In the genomic region with DNA sequence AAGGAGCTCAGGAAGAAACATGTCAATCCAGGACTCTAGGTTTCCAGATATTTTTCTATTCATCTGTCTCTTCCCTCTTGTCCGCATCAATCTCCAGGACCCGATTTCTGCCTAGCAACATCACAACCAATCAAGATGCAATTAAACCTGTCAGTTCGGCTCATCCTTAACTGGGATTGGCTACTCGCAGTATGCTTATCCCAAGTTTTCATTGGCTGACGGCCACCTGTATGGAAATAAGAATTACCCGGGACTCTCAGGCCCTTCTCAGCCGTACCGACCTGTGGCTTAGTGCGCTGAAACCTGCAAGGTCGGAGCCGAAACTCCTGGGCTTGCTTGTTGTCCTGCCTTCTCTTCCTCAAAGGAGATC, we compare ENCODE assay signal across 8 cellular contexts. TPM values are rescaled to one million over a fixed set of nuclear protein-coding genes. Genes with fewer than 3 reads are reported as not detected.
DNase-seq lines count a peak whose midpoint lies in the region; ATAC-seq and TF ChIP-seq lines count a peak whose summit lies in the region.

No MANE protein-coding gene starts in this region.

- intact Hi-C loops in activated CD4-positive, alpha-beta memory T cell treated with anti-CD3 and anti-CD28 coated beads for 36 hours (cut with micrococcal nuclease): no loop called here

- no peaks in the 10 kb centered on the region for H3K9me3 ChIP-seq in WERI-Rb-1 (ENCODE audit: severe bottlenecking)

- peaks cover 29% of the 10 kb centered on the region for H3K4me1 Mint-ChIP-seq in activated CD4-positive, alpha-beta memory T cell treated with anti-CD3 and anti-CD28 coated beads for 36 hours (ENCODE audit: low read depth)
- H3K4me1 Mint-ChIP-seq in activated CD4-positive, alpha-beta memory T cell treated with anti-CD3 and anti-CD28 coated beads, Interleukin-2, amount 10 ng/mL, durations not matched to agents 7 days and 5 days: peaks cover 25% of the 10 kb centered on the region
- peaks cover 56% of the 10 kb centered on the region for H3K4me1 Mint-ChIP-seq in nephron

- ATAC-seq in activated CD4-positive, CD25-positive, alpha-beta regulatory T cell treated with anti-CD3 and anti-CD28 coated beads, Interleukin-2, amount 50 U/mL, for 24 hours: no peak

- peak overlapping the region; percentile 16 for H3K4me3 Mint-ChIP-seq in activated CD4-positive, alpha-beta memory T cell treated with anti-CD3 and anti-CD28 coated beads for 36 hours
- H3K4me3 Mint-ChIP-seq in activated CD4-positive, alpha-beta memory T cell treated with anti-CD3 and anti-CD28 coated beads, Interleukin-2, amount 10 ng/mL, durations not matched to agents 7 days and 5 days: no peak overlapping the region
- H3K4me3 Mint-ChIP-seq in nephron: peak overlapping the region; percentile 79

- POLR2A ChIA-PET in activated CD4-positive, alpha-beta memory T cell treated with anti-CD3 and anti-CD28 coated beads for 36 hours (lab: Charles Lee): no interaction called here
- POLR2A ChIA-PET in activated CD4-positive, alpha-beta memory T cell treated with anti-CD3 and anti-CD28 coated beads, Interleukin-2, amount 10 ng/mL, durations not matched to agents 7 days and 5 days (lab: Charles Lee): interaction anchor here (1.1 kb wide), 1 partner anchor 14 kb away, joined by 3 read pairs; no protein-coding TSS in a partner anchor

- DNase-seq in activated CD4-positive, alpha-beta memory T cell treated with anti-CD3 and anti-CD28 coated beads for 36 hours: no peak
- DNase-seq in activated CD4-positive, alpha-beta memory T cell treated with anti-CD3 and anti-CD28 coated beads, Interleukin-2, amount 10 ng/mL, durations not matched to agents 7 days and 5 days: no peak
- DNase-seq in NCI-H146 (lab: John Stamatoyannopoulos, UW) (peak; percentile 98), WERI-Rb-1 (peak; percentile 88), foreskin melanocyte (peak; percentile 78), OCI-M2 (lab: John Stamatoyannopoulos, UW; ENCODE audit: unreplicated experiment) (no peak)

- no peaks in the 10 kb centered on the region for H3K36me3 ChIP-seq in WERI-Rb-1

- no peaks in the 10 kb centered on the region for H3K9me3 Mint-ChIP-seq in activated CD4-positive, alpha-beta memory T cell treated with anti-CD3 and anti-CD28 coated beads for 36 hours
- no peaks in the 10 kb centered on the region for H3K9me3 Mint-ChIP-seq in activated CD4-positive, alpha-beta memory T cell treated with anti-CD3 and anti-CD28 coated beads, Interleukin-2, amount 10 ng/mL, durations not matched to agents 7 days and 5 days
- no peaks in the 10 kb centered on the region for H3K9me3 Mint-ChIP-seq in nephron

- no peak for TF ChIP-seq CTCF in WERI-Rb-1 (IDR thresholded peaks at IDR 0.05; ENCODE audit: low read depth, low read length)
- no peak for TF ChIP-seq CTCF in nephron (IDR thresholded peaks at IDR 0.05; ENCODE audit: unreplicated experiment in 3 of 3)

- H3K4me3 ChIP-seq in WERI-Rb-1 (ENCODE audit: low read depth, low read length): peak overlapping the region; percentile 52

- CTCF ChIA-PET in activated CD4-positive, alpha-beta memory T cell treated with anti-CD3 and anti-CD28 coated beads for 36 hours (lab: Charles Lee): interaction anchor here (2.3 to 5.6 kb wide), 2 partner anchors 20 to 49 kb away, joined by 17 to 172 read pairs; a partner anchor contains a TSS
- CTCF ChIA-PET in activated CD4-positive, alpha-beta memory T cell treated with anti-CD3 and anti-CD28 coated beads, Interleukin-2, amount 10 ng/mL, durations not matched to agents 7 days and 5 days (lab: Charles Lee): interaction anchor here (0.6 to 0.7 kb wide), 2 partner anchors 48 to 51 kb away, joined by 3 read pairs; no protein-coding TSS in a partner anchor

- H3K27me3 Mint-ChIP-seq in activated CD4-positive, alpha-beta memory T cell treated with anti-CD3 and anti-CD28 coated beads for 36 hours: peaks cover 75% of the 10 kb centered on the region
- peaks cover 79% of the 10 kb centered on the region for H3K27me3 Mint-ChIP-seq in activated CD4-positive, alpha-beta memory T cell treated with anti-CD3 and anti-CD28 coated beads, Interleukin-2, amount 10 ng/mL, durations not matched to agents 7 days and 5 days
- peaks cover 91% of the 10 kb centered on the region for H3K27me3 Mint-ChIP-seq in nephron (ENCODE audit: low read depth)

- H3K36me3 Mint-ChIP-seq in activated CD4-positive, alpha-beta memory T cell treated with anti-CD3 and anti-CD28 coated beads for 36 hours: no peaks in the 10 kb centered on the region
- H3K36me3 Mint-ChIP-seq in activated CD4-positive, alpha-beta memory T cell treated with anti-CD3 and anti-CD28 coated beads, Interleukin-2, amount 10 ng/mL, durations not matched to agents 7 days and 5 days (ENCODE audit: low read depth): no peaks in the 10 kb centered on the region
- no peaks in the 10 kb centered on the region for H3K36me3 Mint-ChIP-seq in nephron (ENCODE audit: low read depth)

- H3K27me3 ChIP-seq in WERI-Rb-1 (ENCODE audit: insufficient read depth, low read depth, severe bottlenecking): no peaks in the 10 kb centered on the region

- H3K27ac Mint-ChIP-seq in activated CD4-positive, alpha-beta memory T cell treated with anti-CD3 and anti-CD28 coated beads for 36 hours: no peak overlapping the region
- no peak overlapping the region for H3K27ac Mint-ChIP-seq in activated CD4-positive, alpha-beta memory T cell treated with anti-CD3 and anti-CD28 coated beads, Interleukin-2, amount 10 ng/mL, durations not matched to agents 7 days and 5 days
- H3K27ac Mint-ChIP-seq in nephron: peak overlapping the region; percentile 11 to 79 (median 12)

- peak overlapping the region; percentile 60 for H3K27ac ChIP-seq in WERI-Rb-1

RNA-seq across cellular contexts. Expression of a gene that starts 20.4 kb away (rescaled TPM):
- 100 to 1,000 TPM; 378 TPM for total RNA-seq in activated CD4-positive, alpha-beta memory T cell treated with anti-CD3 and anti-CD28 coated beads for 36 hours
- 100 to 1,000 TPM; 341 to 347 TPM for total RNA-seq in activated CD4-positive, alpha-beta memory T cell treated with anti-CD3 and anti-CD28 coated beads, Interleukin-2, amount 10 ng/mL, durations not matched to agents 7 days and 5 days

RNA-seq across cellular contexts. Expression of a gene that starts 31.0 kb away (rescaled TPM):
- 10 to 100 TPM; 21.2 to 23.7 TPM for total RNA-seq in activated CD4-positive, alpha-beta memory T cell treated with anti-CD3 and anti-CD28 coated beads for 36 hours
- 10 to 100 TPM; 80.5 to 83.0 TPM for total RNA-seq in activated CD4-positive, alpha-beta memory T cell treated with anti-CD3 and anti-CD28 coated beads, Interleukin-2, amount 10 ng/mL, durations not matched to agents 7 days and 5 days

RNA-seq across cellular contexts. Expression of a gene that starts 55.5 kb away (rescaled TPM):
- total RNA-seq in activated CD4-positive, alpha-beta memory T cell treated with anti-CD3 and anti-CD28 coated beads for 36 hours: not detected
- total RNA-seq in activated CD4-positive, alpha-beta memory T cell treated with anti-CD3 and anti-CD28 coated beads, Interleukin-2, amount 10 ng/mL, durations not matched to agents 7 days and 5 days: not detected

Comparison
In these comparisons a context has a peak if more than half of its experiments do, and no peak if none do; other contexts are left out.
1. DNase-seq: peak in NCI-H146 (single experiment), WERI-Rb-1 (single experiment) and foreskin melanocyte (single experiment); none in activated CD4-positive, alpha-beta memory T cell treated with anti-CD3 and anti-CD28 coated beads for 36 hours (single experiment), activated CD4-positive, alpha-beta memory T cell treated with anti-CD3 and anti-CD28 coated beads, Interleukin-2, amount 10 ng/mL, durations not matched to agents 7 days and 5 days (single experiment) and OCI-M2 (single experiment).
2. H3K27ac Mint-ChIP-seq: peak in nephron (3 of 3); none in activated CD4-positive, alpha-beta memory T cell treated with anti-CD3 and anti-CD28 coated beads for 36 hours (single experiment) and activated CD4-positive, alpha-beta memory T cell treated with anti-CD3 and anti-CD28 coated beads, Interleukin-2, amount 10 ng/mL, durations not matched to agents 7 days and 5 days (single experiment).